Comparison of ENCODE assay signal across 2 cellular contexts in the genomic region with DNA sequence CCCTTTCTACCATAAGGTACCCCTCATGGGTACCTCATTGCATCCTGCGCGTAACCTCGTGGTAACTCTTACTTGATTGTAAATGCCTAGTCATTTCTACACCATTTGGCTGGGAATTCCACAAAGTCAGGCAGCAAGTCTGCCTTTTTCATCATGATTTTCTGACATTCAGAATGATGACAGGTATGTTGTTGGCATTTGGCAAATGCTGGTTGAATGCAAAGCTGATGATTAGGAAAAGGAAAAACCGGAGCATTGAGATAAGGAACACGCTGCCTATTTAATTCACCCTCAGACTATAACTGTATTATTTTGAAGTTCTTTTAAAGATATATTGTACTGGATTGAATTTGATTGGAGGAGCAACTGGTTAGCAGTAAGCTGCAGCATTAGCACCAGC.
TF ChIP-seq lines count a peak whose summit lies in the region.

No MANE protein-coding gene starts in this region.

TF ChIP-seq in GM23338, 12 proteins besides CTCF, POLR2A, EP300 and RAD21:
- no peak for TF ChIP-seq NANOG (IDR thresholded peaks at IDR 0.05; ENCODE audit: borderline replicate concordance)
- TF ChIP-seq JUNB (IDR thresholded peaks at IDR 0.05; ENCODE audit: unreplicated experiment): no peak
- TF ChIP-seq STAT1 (IDR thresholded peaks at IDR 0.05; ENCODE audit: unreplicated experiment): no peak
- TF ChIP-seq ZNF114 (CRISPR knock-in tag; IDR thresholded peaks at IDR 0.05): no peak
- TF ChIP-seq POLR2AphosphoS5 (IDR thresholded peaks at IDR 0.05; ENCODE audit: low read depth): no peak
- no peak for TF ChIP-seq ZNF331 (CRISPR knock-in tag; IDR thresholded peaks at IDR 0.05; ENCODE audit: low read depth)
- TF ChIP-seq EZH2phosphoT487 (IDR thresholded peaks at IDR 0.05; ENCODE audit: unreplicated experiment): no peak
- TF ChIP-seq, protein P1, sequence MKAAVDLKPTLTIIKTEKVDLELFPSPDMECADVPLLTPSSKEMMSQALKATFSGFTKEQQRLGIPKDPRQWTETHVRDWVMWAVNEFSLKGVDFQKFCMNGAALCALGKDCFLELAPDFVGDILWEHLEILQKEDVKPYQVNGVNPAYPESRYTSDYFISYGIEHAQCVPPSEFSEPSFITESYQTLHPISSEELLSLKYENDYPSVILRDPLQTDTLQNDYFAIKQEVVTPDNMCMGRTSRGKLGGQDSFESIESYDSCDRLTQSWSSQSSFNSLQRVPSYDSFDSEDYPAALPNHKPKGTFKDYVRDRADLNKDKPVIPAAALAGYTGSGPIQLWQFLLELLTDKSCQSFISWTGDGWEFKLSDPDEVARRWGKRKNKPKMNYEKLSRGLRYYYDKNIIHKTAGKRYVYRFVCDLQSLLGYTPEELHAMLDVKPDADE (IDR thresholded peaks at IDR 0.05): no peak
- TF ChIP-seq ZNF462 (CRISPR knock-in tag; IDR thresholded peaks at IDR 0.05): no peak

TF ChIP-seq in endothelial cell of umbilical vein, 7 proteins besides CTCF, POLR2A, EP300 and RAD21:
- TF ChIP-seq MYC (IDR thresholded peaks at IDR 0.05; ENCODE audit: low read depth, low read length) (no peak), EZH2 (IDR thresholded peaks at IDR 0.05; ENCODE audit: borderline replicate concordance, low read depth, low read length, severe bottlenecking) (no peak), GATA2 (IDR thresholded peaks at IDR 0.05; ENCODE audit: insufficient read depth, insufficient read length, low read depth, low read length) (no peak), FOS (IDR thresholded peaks at IDR 0.05; ENCODE audit: borderline replicate concordance, insufficient read depth, low read length) (no peak)
